14 cellular contexts compared by ENCODE assay signal in genomic region chr7:50761722-50762121, GRCh38.
"Had no signal": no experiment of that assay in that cellular context is flagged by ENCODE, and none has a peak within 500 bp of the region (broad histone marks: within the 10 kb centered on the region; RNA-seq: fewer than 3 reads in every experiment).

No MANE protein-coding gene starts in this region.

- H3K4me3 ChIP-seq: esophagus squamous epithelium, right atrium auricular region, transverse colon had no signal

- H3K27me3 Mint-ChIP-seq: progenitor cell of endocrine pancreas had no signal

- ATAC-seq: left ventricle myocardium superior; stimulated activated naive CD8-positive, alpha-beta T cell treated with anti-CD3 and anti-CD28 coated beads, Interleukin-15, Interleukin-2, amounts not matched to agents 100 U/mL and 50 U/mL, for 24 hours had no signal

- H3K4me3 Mint-ChIP-seq: nephron; T-helper 2 cell treated with Interferon-gamma antibody and Interleukin-4, amounts not matched to agents 5 μg/mL and 100 μg/mL, for 36 hours had no signal

- H3K27ac Mint-ChIP-seq: nephron; progenitor cell of endocrine pancreas; T-helper 2 cell treated with Interferon-gamma antibody and Interleukin-4, amounts not matched to agents 5 μg/mL and 100 μg/mL, for 36 hours had no signal

- H3K9me3 Mint-ChIP-seq: T-helper 2 cell treated with Interferon-gamma antibody and Interleukin-4, amounts not matched to agents 5 μg/mL and 100 μg/mL, for 36 hours had no signal

- H3K27me3 ChIP-seq: esophagus squamous epithelium, right atrium auricular region, transverse colon had no signal

- H3K4me1 ChIP-seq: transverse colon had no signal

- H3K27ac ChIP-seq: esophagus squamous epithelium, right atrium auricular region, transverse colon had no signal

- DNase-seq: activated T-cell treated with anti-CD3 and anti-CD28 coated beads, Interleukin-2, amount 50 U/mL, for 1 hour; amniotic stem cell; esophagus squamous epithelium; hippocampal formation; left ventricle myocardium superior; mesenchymal stem cell; stimulated activated CD4-positive, alpha-beta T cell treated with anti-CD3 and anti-CD28 coated beads, Interleukin-4, amount 100 ng/mL, for 24 hours; stimulated activated CD8-positive, alpha-beta memory T cell treated with anti-CD3 and anti-CD28 coated beads, Interleukin-4, amount 100 ng/mL, for 48 hours; stimulated activated naive CD8-positive, alpha-beta T cell treated with anti-CD3 and anti-CD28 coated beads, Interleukin-15, Interleukin-2, amounts not matched to agents 100 U/mL and 50 U/mL, for 24 hours; transverse colon had no signal

- H3K36me3 ChIP-seq: esophagus squamous epithelium, right atrium auricular region, transverse colon had no signal
